18 cellular contexts compared by ENCODE assay signal in genomic region chr4:74805601-74806000, GRCh38. TPM values are rescaled to one million over a fixed set of nuclear protein-coding genes. Genes with fewer than 3 reads are reported as not detected.
DNase-seq lines count a peak whose midpoint lies in the region; ATAC-seq, FAIRE-seq and TF ChIP-seq lines count a peak whose summit lies in the region.
"Had no signal": no experiment of that assay in that cellular context is flagged by ENCODE, and none has a peak within 500 bp of the region (broad histone marks: within the 10 kb centered on the region; RNA-seq: fewer than 3 reads in every experiment).

No MANE protein-coding gene starts in this region.

- H3K4me3 Mint-ChIP-seq in activated CD8-positive, alpha-beta T cell treated with anti-CD3 and anti-CD28 coated beads, Interleukin-2, amount 10 ng/mL, durations not matched to agents 7 days and 5 days: no peak overlapping the region
- no peak overlapping the region for H3K4me3 Mint-ChIP-seq in activated T-cell treated with anti-CD3 and anti-CD28 coated beads, Interleukin-2, amount 50 U/mL, for 4 hours
- H3K4me3 Mint-ChIP-seq: activated T-cell treated with anti-CD3 and anti-CD28 coated beads, Interleukin-2, amount 50 U/mL, for 72 hours had no signal

- H3K9me3 Mint-ChIP-seq in activated CD8-positive, alpha-beta T cell treated with anti-CD3 and anti-CD28 coated beads, Interleukin-2, amount 10 ng/mL, durations not matched to agents 7 days and 5 days (ENCODE audit: insufficient read depth): no peaks in the 10 kb centered on the region
- no peaks in the 10 kb centered on the region for H3K9me3 Mint-ChIP-seq in activated T-cell treated with anti-CD3 and anti-CD28 coated beads, Interleukin-2, amount 50 U/mL, for 4 hours
- H3K9me3 Mint-ChIP-seq: activated T-cell treated with anti-CD3 and anti-CD28 coated beads, Interleukin-2, amount 50 U/mL, for 72 hours had no signal

- FAIRE-seq in H54 (lab: Jason Lieb, UNC): no peak

- no peak overlapping the region for H3K4me3 ChIP-seq in fibroblast of villous mesenchyme (ENCODE audit: low read depth, low read length)
- H3K4me3 ChIP-seq: esophagus muscularis mucosa, Peyer's patch had no signal

- no peak for ATAC-seq in activated CD8-positive, alpha-beta T cell treated with anti-CD3 and anti-CD28 coated beads, Interleukin-2, amount 10 ng/mL, durations not matched to agents 7 days and 5 days
- no peak for ATAC-seq in HG02970 (IDR thresholded peaks at IDR 0.05; ENCODE audit: low FRiP score, unreplicated experiment)
- ATAC-seq in activated T-cell treated with anti-CD3 and anti-CD28 coated beads, Interleukin-2, amount 50 U/mL, for 4 hours: no peak
- ATAC-seq: activated T-cell treated with anti-CD3 and anti-CD28 coated beads, Interleukin-2, amount 50 U/mL, for 72 hours; left ventricle myocardium superior had no signal

- no peak overlapping the region for H3K27ac ChIP-seq in 22Rv1
- H3K27ac ChIP-seq: esophagus muscularis mucosa, Peyer's patch, WERI-Rb-1 had no signal

- TF ChIP-seq CTCF in 22Rv1 (IDR thresholded peaks at IDR 0.05) (peak; percentile 28; the same call in 1 of the 2 replicates), fibroblast of villous mesenchyme (IDR thresholded peaks at IDR 0.05; ENCODE audit: insufficient read depth, low read depth, low read length) (no peak)

- H3K27me3 Mint-ChIP-seq in activated CD8-positive, alpha-beta T cell treated with anti-CD3 and anti-CD28 coated beads, Interleukin-2, amount 10 ng/mL, durations not matched to agents 7 days and 5 days (ENCODE audit: low read depth): no peaks in the 10 kb centered on the region
- H3K27me3 Mint-ChIP-seq in activated T-cell treated with anti-CD3 and anti-CD28 coated beads, Interleukin-2, amount 50 U/mL, for 4 hours (ENCODE audit: low read depth): no peaks in the 10 kb centered on the region
- H3K27me3 Mint-ChIP-seq: progenitor cell of endocrine pancreas had no signal

- no peaks in the 10 kb centered on the region for H3K36me3 Mint-ChIP-seq in activated CD8-positive, alpha-beta T cell treated with anti-CD3 and anti-CD28 coated beads, Interleukin-2, amount 10 ng/mL, durations not matched to agents 7 days and 5 days (ENCODE audit: low read depth)
- no peaks in the 10 kb centered on the region for H3K36me3 Mint-ChIP-seq in activated T-cell treated with anti-CD3 and anti-CD28 coated beads, Interleukin-2, amount 50 U/mL, for 4 hours (ENCODE audit: insufficient read depth)

- POLR2A ChIA-PET in activated CD8-positive, alpha-beta T cell treated with anti-CD3 and anti-CD28 coated beads, Interleukin-2, amount 10 ng/mL, durations not matched to agents 7 days and 5 days (lab: Charles Lee): no interaction called here

- CTCF ChIA-PET in activated CD8-positive, alpha-beta T cell treated with anti-CD3 and anti-CD28 coated beads, Interleukin-2, amount 10 ng/mL, durations not matched to agents 7 days and 5 days (lab: Charles Lee): no interaction called here

- no peak for TF ChIP-seq POLR2A in H54 (IDR thresholded peaks at IDR 0.05; ENCODE audit: low read depth, low read length)

- no peak overlapping the region for H3K27ac Mint-ChIP-seq in activated CD8-positive, alpha-beta T cell treated with anti-CD3 and anti-CD28 coated beads, Interleukin-2, amount 10 ng/mL, durations not matched to agents 7 days and 5 days
- H3K27ac Mint-ChIP-seq: activated T-cell treated with anti-CD3 and anti-CD28 coated beads, Interleukin-2, amount 50 U/mL, for 72 hours; progenitor cell of endocrine pancreas had no signal

- DNase-seq in H54 (ENCODE audit: insufficient read length, low spot score) (peak; percentile 1), SW 1271 (lab: John Stamatoyannopoulos, UW) (peak; percentile 5 to 14), fibroblast of villous mesenchyme (ENCODE audit: low read depth) (peak; percentile 16), NCI-H2227 (lab: John Stamatoyannopoulos, UW; ENCODE audit: unreplicated experiment) (no peak)
- no peak for DNase-seq in activated CD8-positive, alpha-beta T cell treated with anti-CD3 and anti-CD28 coated beads, Interleukin-2, amount 10 ng/mL, durations not matched to agents 7 days and 5 days
- DNase-seq in activated T-cell treated with anti-CD3 and anti-CD28 coated beads, Interleukin-2, amount 50 U/mL, for 4 hours: no peak
- DNase-seq: activated T-cell treated with anti-CD3 and anti-CD28 coated beads, Interleukin-2, amount 50 U/mL, for 72 hours; AML-193; GF-D8; left ventricle myocardium superior; NCI-H2081; Peyer's patch; stimulated activated CD4-positive, alpha-beta T cell treated with anti-CD3 and anti-CD28 coated beads, Interleukin-4, amount 100 ng/mL, for 4 hours; WERI-Rb-1 had no signal

- H3K4me1 Mint-ChIP-seq in activated CD8-positive, alpha-beta T cell treated with anti-CD3 and anti-CD28 coated beads, Interleukin-2, amount 10 ng/mL, durations not matched to agents 7 days and 5 days (ENCODE audit: low read depth): no peaks in the 10 kb centered on the region
- H3K4me1 Mint-ChIP-seq in activated T-cell treated with anti-CD3 and anti-CD28 coated beads, Interleukin-2, amount 50 U/mL, for 4 hours (ENCODE audit: low read depth): no peaks in the 10 kb centered on the region

RNA-seq across cellular contexts. Expression of gene BTC, which starts 11.3 kb away (rescaled TPM):
- 0.43 TPM in 1 of 2 replicates, not detected in the other for total RNA-seq in fibroblast of villous mesenchyme
- total RNA-seq in activated CD8-positive, alpha-beta T cell treated with anti-CD3 and anti-CD28 coated beads, Interleukin-2, amount 10 ng/mL, durations not matched to agents 7 days and 5 days: not detected
- total RNA-seq in activated T-cell treated with anti-CD3 and anti-CD28 coated beads, Interleukin-2, amount 50 U/mL, for 4 hours: not detected
- total RNA-seq: activated T-cell treated with anti-CD3 and anti-CD28 coated beads, Interleukin-2, amount 50 U/mL, for 72 hours had no signal

Comparison
In these comparisons a context has a peak if more than half of its experiments do, and no peak if none do; other contexts are left out.
1. DNase-seq: peak in H54 (single experiment), SW 1271 (2 of 2) and fibroblast of villous mesenchyme (single experiment); none in activated CD8-positive, alpha-beta T cell treated with anti-CD3 and anti-CD28 coated beads, Interleukin-2, amount 10 ng/mL, durations not matched to agents 7 days and 5 days (single experiment), activated T-cell treated with anti-CD3 and anti-CD28 coated beads, Interleukin-2, amount 50 U/mL, for 4 hours (single experiment) and NCI-H2227 (single experiment).